ENCODE assay signal across 38 cellular contexts in the genomic region with DNA sequence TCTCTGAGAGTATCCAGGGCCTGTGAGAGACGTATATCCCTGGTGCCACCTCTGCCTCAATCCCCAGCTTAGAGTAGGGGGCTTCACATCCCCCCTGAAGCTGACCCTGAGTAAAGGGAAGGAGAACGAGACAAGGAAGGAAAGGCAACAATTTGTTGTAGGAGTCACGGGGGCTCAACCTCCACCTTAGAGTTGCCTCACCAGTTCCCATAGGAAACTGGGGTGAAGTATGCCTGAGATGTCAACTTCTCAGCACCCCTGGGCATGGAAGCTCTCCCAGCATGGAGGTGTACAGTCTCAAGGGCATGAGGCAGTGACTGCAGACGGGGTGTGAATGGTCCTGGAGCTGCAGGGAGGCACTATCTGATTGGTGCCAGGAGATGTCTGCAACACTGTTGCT. TPM values are rescaled to one million over a fixed set of nuclear protein-coding genes. Genes with fewer than 3 reads are reported as not detected.
"Had no signal": no experiment of that assay in that cellular context is flagged by ENCODE, and none has a peak within 500 bp of the region (broad histone marks: within the 10 kb centered on the region; RNA-seq: fewer than 3 reads in every experiment).

No MANE protein-coding gene starts in this region.

- ATAC-seq: activated naive CD4-positive, alpha-beta T cell treated with anti-CD3 and anti-CD28 coated beads, Interleukin-2, amount 50 U/mL, for 72 hours; activated naive CD8-positive, alpha-beta T cell treated with anti-CD3 and anti-CD28 coated beads, Interleukin-2, amount 50 U/mL, for 24 hours; activated T-cell treated with anti-CD3 and anti-CD28 coated beads, Interleukin-2, amount 50 U/mL, for 4 hours; activated T-cell treated with anti-CD3 and anti-CD28 coated beads, Interleukin-2, amount 50 U/mL, for 72 hours; activated T-helper 17 cell treated with anti-CD3 and anti-CD28 coated beads, Interleukin-2, amount 50 U/mL, for 72 hours; body of pancreas had no signal

- H3K4me1 Mint-ChIP-seq: activated naive CD4-positive, alpha-beta T cell treated with anti-CD3 and anti-CD28 coated beads, Interleukin-2, amount 10 ng/mL, durations not matched to agents 7 days and 5 days; activated naive CD4-positive, alpha-beta T cell treated with anti-CD3 and anti-CD28 coated beads, Interleukin-2, amount 50 U/mL, for 24 hours; activated naive CD8-positive, alpha-beta T cell treated with anti-CD3 and anti-CD28 coated beads, Interleukin-2, amount 10 ng/mL, durations not matched to agents 7 days and 5 days; activated naive CD8-positive, alpha-beta T cell treated with anti-CD3 and anti-CD28 coated beads, Interleukin-2, amount 50 U/mL, for 24 hours; activated T-helper 17 cell treated with anti-CD3 and anti-CD28 coated beads, Interleukin-2, amount 50 U/mL, for 72 hours; central memory CD8-positive, alpha-beta T cell had no signal

- H3K4me3 ChIP-seq: adrenal gland, ascending aorta, body of pancreas, breast epithelium, cardiac muscle cell had no signal

- DNase-seq: activated effector memory CD4-positive, alpha-beta T cell treated with anti-CD3 and anti-CD28 coated beads, Interleukin-2, amount 50 U/mL, for 16 hours; activated effector memory CD4-positive, alpha-beta T cell treated with Interleukin-2 at 50 U/mL for 16 hours; activated gamma-delta T cell; activated gamma-delta T cell treated with Interleukin-2 at 50 U/mL for 16 hours; activated naive CD4-positive, alpha-beta T cell; activated naive CD4-positive, alpha-beta T cell treated with anti-CD3 and anti-CD28 coated beads for 36 hours; activated naive CD4-positive, alpha-beta T cell treated with anti-CD3 and anti-CD28 coated beads, Interleukin-2, amount 10 ng/mL, durations not matched to agents 7 days and 5 days; activated naive CD4-positive, alpha-beta T cell treated with anti-CD3 and anti-CD28 coated beads, Interleukin-2, amount 50 U/mL, for 16 hours; activated naive CD4-positive, alpha-beta T cell treated with Interleukin-2 at 50 U/mL for 16 hours; activated naive CD8-positive, alpha-beta T cell treated with anti-CD3 and anti-CD28 coated beads, Interleukin-2, amount 10 ng/mL, durations not matched to agents 7 days and 5 days; activated naive CD8-positive, alpha-beta T cell treated with anti-CD3 and anti-CD28 coated beads, Interleukin-2, amount 50 U/mL, for 24 hours; activated T-cell treated with anti-CD3 and anti-CD28 coated beads for 4 hours; activated T-cell treated with anti-CD3 and anti-CD28 coated beads, Interleukin-2, amount 50 U/mL, for 1 hour; activated T-cell treated with anti-CD3 and anti-CD28 coated beads, Interleukin-2, amount 50 U/mL, for 24 hours; activated T-cell treated with anti-CD3 and anti-CD28 coated beads, Interleukin-2, amount 50 U/mL, for 4 hours; activated T-cell treated with anti-CD3 and anti-CD28 coated beads, Interleukin-2, amount 50 U/mL, for 48 hours; activated T-cell treated with anti-CD3 and anti-CD28 coated beads, Interleukin-2, amount 50 U/mL, for 72 hours; adrenal gland; amniotic stem cell; amygdala; anterior cingulate cortex; aorta; body of pancreas; brain microvascular endothelial cell; caudate nucleus; central memory CD4-positive, alpha-beta T cell; cerebellar nuclear complex had no signal

- H3K27ac ChIP-seq: adrenal gland, ascending aorta, body of pancreas, brain microvascular endothelial cell, breast epithelium, cardiac muscle cell had no signal

- H3K4me1 ChIP-seq: adrenal gland, ascending aorta, body of pancreas, breast epithelium had no signal

- H3K9me3 Mint-ChIP-seq: activated naive CD4-positive, alpha-beta T cell treated with anti-CD3 and anti-CD28 coated beads for 36 hours; activated naive CD4-positive, alpha-beta T cell treated with anti-CD3 and anti-CD28 coated beads, Interleukin-2, amount 10 ng/mL, durations not matched to agents 7 days and 5 days; activated naive CD4-positive, alpha-beta T cell treated with anti-CD3 and anti-CD28 coated beads, Interleukin-2, amount 50 U/mL, for 24 hours; activated naive CD4-positive, alpha-beta T cell treated with anti-CD3 and anti-CD28 coated beads, Interleukin-2, amount 50 U/mL, for 72 hours; activated naive CD8-positive, alpha-beta T cell treated with anti-CD3 and anti-CD28 coated beads, Interleukin-2, amount 10 ng/mL, durations not matched to agents 7 days and 5 days; activated naive CD8-positive, alpha-beta T cell treated with anti-CD3 and anti-CD28 coated beads, Interleukin-2, amount 50 U/mL, for 24 hours; activated T-cell treated with anti-CD3 and anti-CD28 coated beads, Interleukin-2, amount 50 U/mL, for 24 hours; activated T-cell treated with anti-CD3 and anti-CD28 coated beads, Interleukin-2, amount 50 U/mL, for 4 hours; activated T-cell treated with anti-CD3 and anti-CD28 coated beads, Interleukin-2, amount 50 U/mL, for 72 hours; activated T-helper 1 cell treated with anti-CD3 and anti-CD28 coated beads, Interleukin-12 subunit alpha, Interleukin-12 subunit beta, Interleukin-2, Interleukin-4 antibody, amounts not matched to agents 30 ng/mL and 10 ng/mL and 1 ng/mL, durations not matched to agents 14 hours and 24 hours and 36 hours; activated T-helper 17 cell treated with anti-CD3 and anti-CD28 coated beads, Interleukin-2, amount 50 U/mL, for 72 hours; activated T-helper 2 cell treated with anti-CD3 and anti-CD28 coated beads, Interferon-gamma antibody, Interleukin-2, Interleukin-4, amounts not matched to agents 10 μg/mL and 5 μg/mL and 100 μg/mL, durations not matched to agents 14 hours and 24 hours and 36 hours; brain; central memory CD8-positive, alpha-beta T cell had no signal

- H3K27me3 Mint-ChIP-seq: brain had no signal

- H3K27me3 ChIP-seq: adrenal gland, ascending aorta, body of pancreas, brain microvascular endothelial cell, breast epithelium, cardiac muscle cell had no signal

- H3K27ac Mint-ChIP-seq: activated naive CD4-positive, alpha-beta T cell treated with anti-CD3 and anti-CD28 coated beads for 36 hours; activated naive CD4-positive, alpha-beta T cell treated with anti-CD3 and anti-CD28 coated beads, Interleukin-2, amount 10 ng/mL, durations not matched to agents 7 days and 5 days; activated naive CD4-positive, alpha-beta T cell treated with anti-CD3 and anti-CD28 coated beads, Interleukin-2, amount 50 U/mL, for 24 hours; activated naive CD4-positive, alpha-beta T cell treated with anti-CD3 and anti-CD28 coated beads, Interleukin-2, amount 50 U/mL, for 72 hours; activated naive CD8-positive, alpha-beta T cell; activated naive CD8-positive, alpha-beta T cell treated with anti-CD3 and anti-CD28 coated beads, Interleukin-2, amount 10 ng/mL, durations not matched to agents 7 days and 5 days; activated naive CD8-positive, alpha-beta T cell treated with anti-CD3 and anti-CD28 coated beads, Interleukin-2, amount 50 U/mL, for 24 hours; activated T-cell treated with anti-CD3 and anti-CD28 coated beads, Interleukin-2, amount 50 U/mL, for 24 hours; activated T-cell treated with anti-CD3 and anti-CD28 coated beads, Interleukin-2, amount 50 U/mL, for 72 hours; activated T-helper 1 cell treated with anti-CD3 and anti-CD28 coated beads, Interleukin-12 subunit alpha, Interleukin-12 subunit beta, Interleukin-2, Interleukin-4 antibody, amounts not matched to agents 30 ng/mL and 10 ng/mL and 1 ng/mL, durations not matched to agents 14 hours and 24 hours and 36 hours; activated T-helper 17 cell treated with anti-CD3 and anti-CD28 coated beads, Interleukin-2, amount 50 U/mL, for 72 hours; activated T-helper 2 cell treated with anti-CD3 and anti-CD28 coated beads, Interferon-gamma antibody, Interleukin-2, Interleukin-4, amounts not matched to agents 10 μg/mL and 5 μg/mL and 100 μg/mL, durations not matched to agents 14 hours and 24 hours and 36 hours had no signal

- H3K36me3 ChIP-seq: adrenal gland, ascending aorta, breast epithelium, cardiac muscle cell had no signal

- H3K4me3 Mint-ChIP-seq: activated naive CD4-positive, alpha-beta T cell treated with anti-CD3 and anti-CD28 coated beads for 36 hours; activated naive CD4-positive, alpha-beta T cell treated with anti-CD3 and anti-CD28 coated beads, Interleukin-2, amount 10 ng/mL, durations not matched to agents 7 days and 5 days; activated naive CD4-positive, alpha-beta T cell treated with anti-CD3 and anti-CD28 coated beads, Interleukin-2, amount 50 U/mL, for 24 hours; activated naive CD8-positive, alpha-beta T cell; activated naive CD8-positive, alpha-beta T cell treated with anti-CD3 and anti-CD28 coated beads, Interleukin-2, amount 10 ng/mL, durations not matched to agents 7 days and 5 days; activated naive CD8-positive, alpha-beta T cell treated with anti-CD3 and anti-CD28 coated beads, Interleukin-2, amount 50 U/mL, for 24 hours; activated T-cell treated with anti-CD3 and anti-CD28 coated beads, Interleukin-2, amount 50 U/mL, for 24 hours; activated T-cell treated with anti-CD3 and anti-CD28 coated beads, Interleukin-2, amount 50 U/mL, for 4 hours; activated T-cell treated with anti-CD3 and anti-CD28 coated beads, Interleukin-2, amount 50 U/mL, for 72 hours; activated T-helper 1 cell treated with anti-CD3 and anti-CD28 coated beads, Interleukin-12 subunit alpha, Interleukin-12 subunit beta, Interleukin-2, Interleukin-4 antibody, amounts not matched to agents 30 ng/mL and 10 ng/mL and 1 ng/mL, durations not matched to agents 14 hours and 24 hours and 36 hours; activated T-helper 17 cell treated with anti-CD3 and anti-CD28 coated beads, Interleukin-2, amount 50 U/mL, for 72 hours; brain; central memory CD8-positive, alpha-beta T cell had no signal

- H3K36me3 Mint-ChIP-seq: activated naive CD4-positive, alpha-beta T cell treated with anti-CD3 and anti-CD28 coated beads, Interleukin-2, amount 10 ng/mL, durations not matched to agents 7 days and 5 days; activated naive CD4-positive, alpha-beta T cell treated with anti-CD3 and anti-CD28 coated beads, Interleukin-2, amount 50 U/mL, for 24 hours; activated naive CD4-positive, alpha-beta T cell treated with anti-CD3 and anti-CD28 coated beads, Interleukin-2, amount 50 U/mL, for 72 hours; activated naive CD8-positive, alpha-beta T cell; activated naive CD8-positive, alpha-beta T cell treated with anti-CD3 and anti-CD28 coated beads, Interleukin-2, amount 10 ng/mL, durations not matched to agents 7 days and 5 days had no signal

- H3K9me3 ChIP-seq: adrenal gland, ascending aorta, body of pancreas, breast epithelium had no signal

RNA-seq across cellular contexts. Expression of gene S1PR3, which starts 53.6 kb away (rescaled TPM):
- total RNA-seq: activated T-helper 17 cell treated with anti-CD3 and anti-CD28 coated beads, Interleukin-2, amount 50 U/mL, for 72 hours had no signal
